ENCODE assay signal across 1 cellular context in the genomic region with DNA sequence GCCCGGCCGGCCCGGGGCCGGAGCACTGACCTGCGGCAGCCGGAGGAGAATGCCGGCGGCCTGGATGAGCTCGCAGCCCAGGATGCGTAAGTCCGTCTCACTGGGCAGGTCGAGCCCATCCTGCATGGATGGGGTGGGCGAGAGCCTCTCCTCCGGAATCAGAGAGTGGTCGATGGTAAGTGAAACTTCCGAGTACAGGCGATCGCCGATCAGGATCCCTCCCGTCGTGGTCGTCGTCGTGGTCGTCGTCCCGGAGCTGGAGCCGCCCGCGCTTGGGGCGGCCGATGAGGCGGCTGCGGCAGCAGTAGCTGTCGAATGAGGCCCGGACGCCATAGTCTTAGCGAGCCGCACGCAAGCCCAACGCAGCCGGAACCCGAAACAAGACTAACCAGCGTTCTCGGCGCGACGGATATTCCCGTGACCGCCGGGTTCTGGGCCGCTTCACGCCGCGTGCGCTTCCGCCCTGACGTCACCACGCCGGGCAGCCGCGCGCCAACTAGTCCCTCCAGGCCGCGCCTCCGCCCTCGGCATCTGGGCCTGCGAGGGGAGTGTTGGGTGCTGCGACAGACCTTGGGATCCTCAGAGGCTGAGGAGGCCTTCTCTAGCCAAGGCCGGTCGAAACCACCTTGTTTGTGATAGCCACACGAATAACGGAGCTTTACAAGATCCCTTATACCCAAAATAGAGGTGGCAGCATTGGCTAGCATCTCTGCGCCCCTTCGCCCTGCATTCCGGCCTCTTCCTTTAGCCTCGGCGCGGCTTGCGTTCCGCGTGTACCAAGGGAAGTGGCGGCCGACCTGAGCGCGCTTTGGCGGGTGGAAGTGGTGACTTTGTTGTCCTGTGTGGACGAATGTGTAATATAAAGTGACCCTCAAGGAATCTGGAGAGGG.
TF ChIP-seq lines count a peak whose summit lies in the region.

A gene (minus strand): TSS at position 386 of the 890 bp plus-strand sequence. CDS start 53 bp downstream, at position 333.

TF ChIP-seq in K562, 482 proteins besides CTCF, POLR2A, EP300 and RAD21 (continued from another document and continues in another):
- TF ChIP-seq, protein P1, sequence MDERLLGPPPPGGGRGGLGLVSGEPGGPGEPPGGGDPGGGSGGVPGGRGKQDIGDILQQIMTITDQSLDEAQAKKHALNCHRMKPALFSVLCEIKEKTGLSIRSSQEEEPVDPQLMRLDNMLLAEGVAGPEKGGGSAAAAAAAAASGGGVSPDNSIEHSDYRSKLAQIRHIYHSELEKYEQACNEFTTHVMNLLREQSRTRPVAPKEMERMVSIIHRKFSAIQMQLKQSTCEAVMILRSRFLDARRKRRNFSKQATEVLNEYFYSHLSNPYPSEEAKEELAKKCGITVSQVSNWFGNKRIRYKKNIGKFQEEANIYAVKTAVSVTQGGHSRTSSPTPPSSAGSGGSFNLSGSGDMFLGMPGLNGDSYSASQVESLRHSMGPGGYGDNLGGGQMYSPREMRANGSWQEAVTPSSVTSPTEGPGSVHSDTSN (CRISPR knock-in tag; IDR thresholded peaks at IDR 0.05; ENCODE audit: low read depth) = no peak
- TF ChIP-seq, protein P1 (tag; conservative IDR thresholded peaks at IDR 0.05; ENCODE audit: low read depth) = no peak
- TF ChIP-seq, protein P2, sequence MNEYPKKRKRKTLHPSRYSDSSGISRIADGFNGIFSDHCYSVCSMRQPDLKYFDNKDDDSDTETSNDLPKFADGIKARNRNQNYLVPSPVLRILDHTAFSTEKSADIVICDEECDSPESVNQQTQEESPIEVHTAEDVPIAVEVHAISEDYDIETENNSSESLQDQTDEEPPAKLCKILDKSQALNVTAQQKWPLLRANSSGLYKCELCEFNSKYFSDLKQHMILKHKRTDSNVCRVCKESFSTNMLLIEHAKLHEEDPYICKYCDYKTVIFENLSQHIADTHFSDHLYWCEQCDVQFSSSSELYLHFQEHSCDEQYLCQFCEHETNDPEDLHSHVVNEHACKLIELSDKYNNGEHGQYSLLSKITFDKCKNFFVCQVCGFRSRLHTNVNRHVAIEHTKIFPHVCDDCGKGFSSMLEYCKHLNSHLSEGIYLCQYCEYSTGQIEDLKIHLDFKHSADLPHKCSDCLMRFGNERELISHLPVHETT (CRISPR knock-in tag; conservative IDR thresholded peaks at IDR 0.05 in 1 of 2, IDR thresholded peaks at IDR 0.05 in 1 of 2) = peak in 1 of 2 experiments; percentile 89; a peak in 2 of 4 replicates
- no peak for TF ChIP-seq RBM39 (optimal IDR thresholded peaks at IDR 0.05; ENCODE audit: low read depth, low read length)
- TF ChIP-seq, protein P3, sequence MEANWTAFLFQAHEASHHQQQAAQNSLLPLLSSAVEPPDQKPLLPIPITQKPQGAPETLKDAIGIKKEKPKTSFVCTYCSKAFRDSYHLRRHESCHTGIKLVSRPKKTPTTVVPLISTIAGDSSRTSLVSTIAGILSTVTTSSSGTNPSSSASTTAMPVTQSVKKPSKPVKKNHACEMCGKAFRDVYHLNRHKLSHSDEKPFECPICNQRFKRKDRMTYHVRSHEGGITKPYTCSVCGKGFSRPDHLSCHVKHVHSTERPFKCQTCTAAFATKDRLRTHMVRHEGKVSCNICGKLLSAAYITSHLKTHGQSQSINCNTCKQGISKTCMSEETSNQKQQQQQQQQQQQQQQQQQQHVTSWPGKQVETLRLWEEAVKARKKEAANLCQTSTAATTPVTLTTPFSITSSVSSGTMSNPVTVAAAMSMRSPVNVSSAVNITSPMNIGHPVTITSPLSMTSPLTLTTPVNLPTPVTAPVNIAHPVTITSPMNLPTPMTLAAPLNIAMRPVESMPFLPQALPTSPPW (CRISPR knock-in tag; IDR thresholded peaks at IDR 0.05) = peak; percentile 67
- peak; percentile 28; the same call in 1 of the 2 replicates for TF ChIP-seq SMARCC2 (IDR thresholded peaks at IDR 0.05; ENCODE audit: low read depth)
- TF ChIP-seq PHB (CRISPR knock-in tag; IDR thresholded peaks at IDR 0.05) = no peak
- TF ChIP-seq, protein P4, sequence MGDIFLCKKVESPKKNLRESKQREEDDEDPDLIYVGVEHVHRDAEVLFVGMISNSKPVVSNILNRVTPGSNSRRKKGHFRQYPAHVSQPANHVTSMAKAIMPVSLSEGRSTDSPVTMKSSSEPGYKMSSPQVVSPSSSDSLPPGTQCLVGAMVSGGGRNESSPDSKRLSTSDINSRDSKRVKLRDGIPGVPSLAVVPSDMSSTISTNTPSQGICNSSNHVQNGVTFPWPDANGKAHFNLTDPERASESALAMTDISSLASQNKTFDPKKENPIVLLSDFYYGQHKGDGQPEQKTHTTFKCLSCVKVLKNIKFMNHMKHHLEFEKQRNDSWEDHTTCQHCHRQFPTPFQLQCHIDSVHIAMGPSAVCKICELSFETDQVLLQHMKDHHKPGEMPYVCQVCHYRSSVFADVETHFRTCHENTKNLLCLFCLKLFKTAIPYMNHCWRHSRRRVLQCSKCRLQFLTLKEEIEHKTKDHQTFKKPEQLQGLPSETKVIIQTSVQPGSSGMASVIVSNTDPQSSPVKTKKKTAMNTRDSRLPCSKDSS (IDR thresholded peaks at IDR 0.05; ENCODE audit: low read depth, partially characterized antibody) = no peak
- TF ChIP-seq NELFE (IDR thresholded peaks at IDR 0.05; ENCODE audit: insufficient read depth, insufficient read length) = peak; percentile 60
- TF ChIP-seq BRF1 (IDR thresholded peaks at IDR 0.05; ENCODE audit: borderline replicate concordance, extremely low read depth, insufficient read length) = no peak
- TF ChIP-seq, protein P5, sequence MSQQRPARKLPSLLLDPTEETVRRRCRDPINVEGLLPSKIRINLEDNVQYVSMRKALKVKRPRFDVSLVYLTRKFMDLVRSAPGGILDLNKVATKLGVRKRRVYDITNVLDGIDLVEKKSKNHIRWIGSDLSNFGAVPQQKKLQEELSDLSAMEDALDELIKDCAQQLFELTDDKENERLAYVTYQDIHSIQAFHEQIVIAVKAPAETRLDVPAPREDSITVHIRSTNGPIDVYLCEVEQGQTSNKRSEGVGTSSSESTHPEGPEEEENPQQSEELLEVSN (IDR thresholded peaks at IDR 0.05; ENCODE audit: borderline replicate concordance in 1 of 2, extremely low read depth in 1 of 2, insufficient read depth in 1 of 2, insufficient read length in 1 of 2, low read depth in 1 of 2, low read length in 1 of 2, poor library complexity in 1 of 2, severe bottlenecking in 1 of 2) = peak; percentile 78 to 90
- TF ChIP-seq ZBTB7A (IDR thresholded peaks at IDR 0.05; ENCODE audit: borderline replicate concordance, control insufficient read depth, low read depth, low read length) = no peak
- TF ChIP-seq, protein P6, sequence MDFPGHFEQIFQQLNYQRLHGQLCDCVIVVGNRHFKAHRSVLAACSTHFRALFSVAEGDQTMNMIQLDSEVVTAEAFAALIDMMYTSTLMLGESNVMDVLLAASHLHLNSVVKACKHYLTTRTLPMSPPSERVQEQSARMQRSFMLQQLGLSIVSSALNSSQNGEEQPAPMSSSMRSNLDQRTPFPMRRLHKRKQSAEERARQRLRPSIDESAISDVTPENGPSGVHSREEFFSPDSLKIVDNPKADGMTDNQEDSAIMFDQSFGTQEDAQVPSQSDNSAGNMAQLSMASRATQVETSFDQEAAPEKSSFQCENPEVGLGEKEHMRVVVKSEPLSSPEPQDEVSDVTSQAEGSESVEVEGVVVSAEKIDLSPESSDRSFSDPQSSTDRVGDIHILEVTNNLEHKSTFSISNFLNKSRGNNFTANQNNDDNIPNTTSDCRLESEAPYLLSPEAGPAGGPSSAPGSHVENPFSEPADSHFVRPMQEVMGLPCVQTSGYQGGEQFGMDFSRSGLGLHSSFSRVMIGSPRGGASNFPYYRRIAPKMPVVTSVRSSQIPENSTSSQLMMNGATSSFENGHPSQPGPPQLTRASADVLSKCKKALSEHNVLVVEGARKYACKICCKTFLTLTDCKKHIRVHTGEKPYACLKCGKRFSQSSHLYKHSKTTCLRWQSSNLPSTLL (IDR thresholded peaks at IDR 0.05) = no peak
- TF ChIP-seq STAG1 (CRISPR knock-in tag; IDR thresholded peaks at IDR 0.05; ENCODE audit: borderline replicate concordance) = no peak
- peak; percentile 87 for TF ChIP-seq TOE1 (IDR thresholded peaks at IDR 0.05; ENCODE audit: borderline replicate concordance)
- TF ChIP-seq TOE1 (CRISPR knock-in tag; IDR thresholded peaks at IDR 0.05; ENCODE audit: borderline replicate concordance, low read depth) = peak; percentile 92
- no peak for TF ChIP-seq KAT2B (IDR thresholded peaks at IDR 0.05; ENCODE audit: low read depth, low read length)
- TF ChIP-seq, protein P7, sequence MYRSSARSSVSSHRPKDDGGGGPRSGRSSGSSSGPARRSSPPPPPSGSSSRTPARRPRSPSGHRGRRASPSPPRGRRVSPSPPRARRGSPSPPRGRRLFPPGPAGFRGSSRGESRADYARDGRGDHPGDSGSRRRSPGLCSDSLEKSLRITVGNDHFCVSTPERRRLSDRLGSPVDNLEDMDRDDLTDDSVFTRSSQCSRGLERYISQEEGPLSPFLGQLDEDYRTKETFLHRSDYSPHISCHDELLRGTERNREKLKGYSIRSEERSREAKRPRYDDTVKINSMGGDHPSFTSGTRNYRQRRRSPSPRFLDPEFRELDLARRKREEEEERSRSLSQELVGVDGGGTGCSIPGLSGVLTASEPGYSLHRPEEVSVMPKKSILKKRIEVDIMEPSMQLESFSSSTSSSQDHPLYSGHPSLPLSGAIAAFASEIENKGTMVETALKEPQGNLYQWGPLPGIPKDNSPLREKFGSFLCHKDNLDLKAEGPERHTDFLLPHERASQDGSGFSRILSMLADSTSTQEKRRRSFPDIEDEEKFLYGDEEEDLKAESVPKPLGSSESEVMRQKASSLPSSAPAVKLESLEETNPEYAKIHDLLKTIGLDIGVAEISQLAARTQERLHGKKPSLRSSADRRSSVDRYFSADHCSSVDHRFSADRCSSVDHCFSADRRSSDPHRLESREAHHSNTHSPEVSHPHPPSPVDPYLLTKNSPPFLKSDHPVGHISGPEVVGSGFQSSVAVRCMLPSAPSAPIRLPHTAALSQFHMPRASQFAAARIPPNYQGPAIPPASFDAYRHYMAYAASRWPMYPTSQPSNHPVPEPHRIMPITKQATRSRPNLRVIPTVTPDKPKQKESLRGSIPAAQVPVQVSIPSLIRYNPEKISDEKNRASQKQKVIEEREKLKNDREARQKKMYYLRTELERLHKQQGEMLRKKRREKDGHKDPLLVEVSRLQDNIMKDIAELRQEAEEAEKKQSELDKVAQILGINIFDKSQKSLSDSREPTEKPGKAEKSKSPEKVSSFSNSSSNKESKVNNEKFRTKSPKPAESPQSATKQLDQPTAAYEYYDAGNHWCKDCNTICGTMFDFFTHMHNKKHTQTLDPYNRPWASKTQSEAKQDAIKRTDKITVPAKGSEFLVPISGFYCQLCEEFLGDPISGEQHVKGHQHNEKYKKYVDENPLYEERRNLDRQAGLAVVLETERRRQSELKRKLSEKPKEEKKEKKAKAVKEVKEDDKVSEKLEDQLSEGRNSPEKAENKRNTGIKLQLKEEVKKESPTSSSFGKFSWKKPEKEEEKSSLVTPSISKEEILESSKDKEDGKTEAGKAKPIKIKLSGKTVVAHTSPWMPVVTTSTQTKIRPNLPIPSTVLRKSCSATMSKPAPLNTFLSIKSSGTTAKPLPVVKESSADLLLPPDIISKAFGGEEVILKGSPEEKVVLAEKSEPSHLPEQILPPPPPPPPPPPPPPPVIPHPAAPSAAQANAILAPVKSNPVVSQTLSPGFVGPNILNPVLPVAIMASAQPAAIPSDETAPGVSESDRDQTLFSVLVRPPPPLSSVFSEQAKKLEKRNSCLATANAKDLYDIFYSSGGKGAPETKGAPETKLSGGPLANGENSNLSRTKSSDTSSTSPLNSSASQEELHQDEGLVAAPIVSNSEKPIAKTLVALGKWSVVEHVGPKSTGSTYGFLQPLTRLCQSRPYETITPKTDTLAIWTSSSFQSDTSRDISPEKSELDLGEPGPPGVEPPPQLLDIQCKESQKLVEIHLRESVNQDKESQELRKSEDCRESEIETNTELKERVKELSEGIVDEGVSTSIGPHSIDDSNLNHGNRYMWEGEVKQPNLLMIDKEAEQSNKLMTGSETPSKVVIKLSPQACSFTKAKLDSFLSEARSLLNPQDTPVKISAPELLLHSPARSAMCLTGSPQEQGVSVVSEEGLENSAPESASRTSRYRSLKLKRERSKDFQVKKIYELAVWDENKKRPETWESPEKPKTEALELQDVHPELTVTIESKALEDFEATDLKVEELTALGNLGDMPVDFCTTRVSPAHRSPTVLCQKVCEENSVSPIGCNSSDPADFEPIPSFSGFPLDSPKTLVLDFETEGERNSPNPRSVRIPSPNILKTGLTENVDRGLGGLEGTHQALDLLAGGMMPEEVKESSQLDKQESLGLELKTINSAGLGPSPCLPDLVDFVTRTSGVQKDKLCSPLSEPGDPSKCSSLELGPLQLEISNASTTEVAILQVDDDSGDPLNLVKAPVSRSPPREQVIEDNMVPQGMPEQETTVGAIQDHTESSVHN (IDR thresholded peaks at IDR 0.05; ENCODE audit: borderline replicate concordance in 1 of 2, low read depth in 1 of 2) = 0 out of 4 replicates have a peak, but pooled peaks of 1 of the 2 experiments have one; percentile 20
- TF ChIP-seq SPI1 (IDR thresholded peaks at IDR 0.05; ENCODE audit: borderline replicate concordance, low read depth, low read length) = 0 out of 2 replicates have a peak, but pooled peaks have one; percentile 14
- TF ChIP-seq, protein P8, sequence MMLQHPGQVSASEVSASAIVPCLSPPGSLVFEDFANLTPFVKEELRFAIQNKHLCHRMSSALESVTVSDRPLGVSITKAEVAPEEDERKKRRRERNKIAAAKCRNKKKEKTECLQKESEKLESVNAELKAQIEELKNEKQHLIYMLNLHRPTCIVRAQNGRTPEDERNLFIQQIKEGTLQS (IDR thresholded peaks at IDR 0.05) = peak; percentile 93
- TF ChIP-seq, protein P8 (CRISPR knock-in tag; conservative IDR thresholded peaks at IDR 0.05) = peak; percentile 95
- TF ChIP-seq MAFK (IDR thresholded peaks at IDR 0.05; ENCODE audit: low read length) = no peak
- peak; percentile 94 for TF ChIP-seq RBM22 (IDR thresholded peaks at IDR 0.05; ENCODE audit: low read depth, low read length, poor library complexity, severe bottlenecking)
- TF ChIP-seq ZNF347 (CRISPR knock-in tag; IDR thresholded peaks at IDR 0.05; ENCODE audit: low read depth) = no peak
- TF ChIP-seq TEAD4 (IDR thresholded peaks at IDR 0.05; ENCODE audit: low read length) = peak; percentile 17; the same call in 1 of the 2 replicates
- TF ChIP-seq TEAD4 (CRISPR knock-in tag; IDR thresholded peaks at IDR 0.05; ENCODE audit: borderline replicate concordance) = peak; percentile 45; the same call in 1 of the 2 replicates
- no peak for TF ChIP-seq TFAM (CRISPR knock-in tag; conservative IDR thresholded peaks at IDR 0.05)
- TF ChIP-seq PHF20 (IDR thresholded peaks at IDR 0.05; ENCODE audit: partially characterized antibody) = peak; percentile 72
- no peak for TF ChIP-seq ZKSCAN8 (CRISPR knock-in tag; IDR thresholded peaks at IDR 0.05)
- TF ChIP-seq NBN (IDR thresholded peaks at IDR 0.05; ENCODE audit: low read depth) = peak; percentile 76
- TF ChIP-seq, protein P9, sequence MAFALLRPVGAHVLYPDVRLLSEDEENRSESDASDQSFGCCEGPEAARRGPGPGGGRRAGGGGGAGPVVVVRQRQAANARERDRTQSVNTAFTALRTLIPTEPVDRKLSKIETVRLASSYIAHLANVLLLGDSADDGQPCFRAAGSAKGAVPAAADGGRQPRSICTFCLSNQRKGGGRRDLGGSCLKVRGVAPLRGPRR (CRISPR knock-in tag; IDR thresholded peaks at IDR 0.05) = no peak
